ENCODE assay signal across 12 cellular contexts in genomic region chr10:84012831-84013458, GRCh38.
DNase-seq lines count a peak whose midpoint lies in the region; ATAC-seq lines count a peak whose summit lies in the region.
"Had no signal": no experiment of that assay in that cellular context is flagged by ENCODE, and none has a peak within 500 bp of the region (broad histone marks: within the 10 kb centered on the region; RNA-seq: fewer than 3 reads in every experiment).

No MANE protein-coding gene starts in this region.

- POLR2A ChIA-PET in naive thymus-derived CD4-positive, alpha-beta T cell (lab: Charles Lee) = no interaction called here

- H3K9me3 ChIP-seq in naive thymus-derived CD4-positive, alpha-beta T cell (ENCODE audit: control insufficient read depth in 2 of 3, low read length in 3 of 3) = no peaks in the 10 kb centered on the region
- H3K9me3 ChIP-seq: left lung, vagina had no signal

- H3K4me3 ChIP-seq in naive thymus-derived CD4-positive, alpha-beta T cell (ENCODE audit: low read length) = no peak overlapping the region
- H3K4me3 ChIP-seq: left lung, vagina had no signal

- H3K27ac ChIP-seq in naive thymus-derived CD4-positive, alpha-beta T cell (ENCODE audit: low read depth, low read length) = no peak overlapping the region
- H3K27ac ChIP-seq: left lung, parathyroid adenoma, vagina had no signal

- H3K27ac Mint-ChIP-seq in activated naive CD4-positive, alpha-beta T cell treated with anti-CD3 and anti-CD28 coated beads, Interleukin-2, amount 10 ng/mL, durations not matched to agents 7 days and 5 days = no peak overlapping the region
- no peak overlapping the region for H3K27ac Mint-ChIP-seq in activated naive CD4-positive, alpha-beta T cell treated with anti-CD3 and anti-CD28 coated beads for 36 hours
- no peak overlapping the region for H3K27ac Mint-ChIP-seq in naive thymus-derived CD4-positive, alpha-beta T cell

- no peaks in the 10 kb centered on the region for H3K36me3 Mint-ChIP-seq in activated naive CD4-positive, alpha-beta T cell treated with anti-CD3 and anti-CD28 coated beads, Interleukin-2, amount 10 ng/mL, durations not matched to agents 7 days and 5 days
- no peaks in the 10 kb centered on the region for H3K36me3 Mint-ChIP-seq in activated naive CD4-positive, alpha-beta T cell treated with anti-CD3 and anti-CD28 coated beads for 36 hours (ENCODE audit: low read depth)
- H3K36me3 Mint-ChIP-seq in naive thymus-derived CD4-positive, alpha-beta T cell = no peaks in the 10 kb centered on the region
- H3K36me3 Mint-ChIP-seq: brain had no signal

- ATAC-seq in HG02571 (IDR thresholded peaks at IDR 0.05; ENCODE audit: unreplicated experiment) (peak; percentile 88), HG03378 (IDR thresholded peaks at IDR 0.05; ENCODE audit: unreplicated experiment) (peak; percentile 97)
- ATAC-seq in naive thymus-derived CD4-positive, alpha-beta T cell = no peak
- ATAC-seq: left lung had no signal

- peak; percentile 28 for DNase-seq in activated naive CD4-positive, alpha-beta T cell treated with anti-CD3 and anti-CD28 coated beads, Interleukin-2, amount 10 ng/mL, durations not matched to agents 7 days and 5 days
- no peak for DNase-seq in activated naive CD4-positive, alpha-beta T cell treated with anti-CD3 and anti-CD28 coated beads for 36 hours
- DNase-seq in hypothalamus (lab: John Stamatoyannopoulos, UW) = no peak
- DNase-seq in naive thymus-derived CD4-positive, alpha-beta T cell = no peak
- DNase-seq in stimulated activated naive CD4-positive, alpha-beta T cell (lab: John Stamatoyannopoulos, UW) = no peak
- DNase-seq in NCI-H187 (lab: John Stamatoyannopoulos, UW) = no peak
- DNase-seq: left lung had no signal

- no peaks in the 10 kb centered on the region for H3K9me3 Mint-ChIP-seq in activated naive CD4-positive, alpha-beta T cell treated with anti-CD3 and anti-CD28 coated beads, Interleukin-2, amount 10 ng/mL, durations not matched to agents 7 days and 5 days
- no peaks in the 10 kb centered on the region for H3K9me3 Mint-ChIP-seq in activated naive CD4-positive, alpha-beta T cell treated with anti-CD3 and anti-CD28 coated beads for 36 hours
- peaks cover 0 to 14% (median 3%) of the 10 kb centered on the region in 11 donors for H3K9me3 Mint-ChIP-seq in naive thymus-derived CD4-positive, alpha-beta T cell

- no peaks in the 10 kb centered on the region for H3K27me3 ChIP-seq in naive thymus-derived CD4-positive, alpha-beta T cell (ENCODE audit: control insufficient read depth in 2 of 2, insufficient read depth in 2 of 2, low read length in 2 of 2)
- H3K27me3 ChIP-seq: vagina had no signal

- intact Hi-C loops in activated naive CD4-positive, alpha-beta T cell treated with anti-CD3 and anti-CD28 coated beads for 36 hours (cut with micrococcal nuclease) = no loop called here
- intact Hi-C loops in naive thymus-derived CD4-positive, alpha-beta T cell (cut with micrococcal nuclease) = no loop called here

- H3K27me3 Mint-ChIP-seq in activated naive CD4-positive, alpha-beta T cell treated with anti-CD3 and anti-CD28 coated beads, Interleukin-2, amount 10 ng/mL, durations not matched to agents 7 days and 5 days = no peaks in the 10 kb centered on the region
- H3K27me3 Mint-ChIP-seq in activated naive CD4-positive, alpha-beta T cell treated with anti-CD3 and anti-CD28 coated beads for 36 hours (ENCODE audit: low read depth) = peaks cover 18% of the 10 kb centered on the region
- peaks cover 13 to 64% (median 57%) of the 10 kb centered on the region in 5 donors for H3K27me3 Mint-ChIP-seq in naive thymus-derived CD4-positive, alpha-beta T cell

- CTCF ChIA-PET in activated naive CD4-positive, alpha-beta T cell treated with anti-CD3 and anti-CD28 coated beads, Interleukin-2, amount 10 ng/mL, durations not matched to agents 7 days and 5 days (lab: Charles Lee) = no interaction called here
- CTCF ChIA-PET in activated naive CD4-positive, alpha-beta T cell treated with anti-CD3 and anti-CD28 coated beads for 36 hours (lab: Charles Lee) = no interaction called here
- CTCF ChIA-PET in naive thymus-derived CD4-positive, alpha-beta T cell (lab: Charles Lee) = no interaction called here

- H3K4me1 Mint-ChIP-seq in activated naive CD4-positive, alpha-beta T cell treated with anti-CD3 and anti-CD28 coated beads, Interleukin-2, amount 10 ng/mL, durations not matched to agents 7 days and 5 days = peaks cover 9% of the 10 kb centered on the region
- H3K4me1 Mint-ChIP-seq in activated naive CD4-positive, alpha-beta T cell treated with anti-CD3 and anti-CD28 coated beads for 36 hours (ENCODE audit: low read depth) = no peaks in the 10 kb centered on the region
- H3K4me1 Mint-ChIP-seq in naive thymus-derived CD4-positive, alpha-beta T cell = peaks cover 0 to 7% (median 0%) of the 10 kb centered on the region in 7 donors

- H3K36me3 ChIP-seq in naive thymus-derived CD4-positive, alpha-beta T cell (ENCODE audit: control insufficient read depth in 2 of 3, insufficient read depth in 3 of 3, low read length in 3 of 3) = no peaks in the 10 kb centered on the region
- H3K36me3 ChIP-seq: left lung, vagina had no signal

- no peaks in the 10 kb centered on the region for H3K4me1 ChIP-seq in naive thymus-derived CD4-positive, alpha-beta T cell (ENCODE audit: control insufficient read depth in 2 of 2, insufficient read depth in 2 of 2, low read length in 2 of 2)
- H3K4me1 ChIP-seq: left lung, parathyroid adenoma, vagina had no signal

- no peak overlapping the region for H3K4me3 Mint-ChIP-seq in activated naive CD4-positive, alpha-beta T cell treated with anti-CD3 and anti-CD28 coated beads, Interleukin-2, amount 10 ng/mL, durations not matched to agents 7 days and 5 days
- H3K4me3 Mint-ChIP-seq in activated naive CD4-positive, alpha-beta T cell treated with anti-CD3 and anti-CD28 coated beads for 36 hours = no peak overlapping the region
- H3K4me3 Mint-ChIP-seq in naive thymus-derived CD4-positive, alpha-beta T cell = no peak overlapping the region
- H3K4me3 Mint-ChIP-seq: brain had no signal
